In genomic region chr21:31559368-31560119, GRCh38 we compare ENCODE assay signal across 8 cellular contexts.
DNase-seq lines count a peak whose midpoint lies in the region; ATAC-seq and TF ChIP-seq lines count a peak whose summit lies in the region.

No MANE protein-coding gene starts in this region.

- intact Hi-C loops in Caco-2 (cut with micrococcal nuclease; ENCODE audit: unreplicated experiment): loop anchor here (5.0 kb wide), 1 partner anchor 57 kb away; no protein-coding TSS in a partner anchor
- intact Hi-C loops in testis (cut with DNase I; ENCODE audit: low total_unique reads): no loop called here

- POLR2A ChIA-PET in Caco-2 (lab: Charles Lee): interaction anchor here (0.6 to 1.1 kb wide), 7 partner anchors 53 to 903 kb away, joined by 3 to 13 read pairs (median 4); no protein-coding TSS in a partner anchor

- no peak for TF ChIP-seq CTCF in Caco-2 (IDR thresholded peaks at IDR 0.05; ENCODE audit: insufficient read depth in 1 of 2, low read depth in 1 of 2, low read length in 1 of 2, severe bottlenecking in 1 of 2, unreplicated experiment in 1 of 2)
- no peak for TF ChIP-seq CTCF in osteocyte (IDR thresholded peaks at IDR 0.05)
- TF ChIP-seq CTCF in testis (IDR thresholded peaks at IDR 0.05): no peak

- H3K27ac Mint-ChIP-seq in Caco-2 (ENCODE audit: unreplicated experiment) (peak overlapping the region; percentile 58), osteocyte (ENCODE audit: unreplicated experiment) (peak overlapping the region; percentile 4)
- H3K27ac Mint-ChIP-seq in activated naive CD4-positive, alpha-beta T cell treated with anti-CD3 and anti-CD28 coated beads, Interleukin-2, amount 10 ng/mL, durations not matched to agents 7 days and 5 days: peak overlapping the region; percentile 89

- H3K9me3 Mint-ChIP-seq in Caco-2 (ENCODE audit: unreplicated experiment) (no peaks in the 10 kb centered on the region), osteocyte (ENCODE audit: unreplicated experiment) (no peaks in the 10 kb centered on the region)
- H3K9me3 Mint-ChIP-seq in activated naive CD4-positive, alpha-beta T cell treated with anti-CD3 and anti-CD28 coated beads, Interleukin-2, amount 10 ng/mL, durations not matched to agents 7 days and 5 days: no peaks in the 10 kb centered on the region

- CTCF ChIA-PET in Caco-2 (lab: Charles Lee): interaction anchor here (0.6 to 1.7 kb wide), 12 partner anchors 11 to 482 kb away, joined by 3 to 18 read pairs (median 5); no protein-coding TSS in a partner anchor
- CTCF ChIA-PET in activated naive CD4-positive, alpha-beta T cell treated with anti-CD3 and anti-CD28 coated beads, Interleukin-2, amount 10 ng/mL, durations not matched to agents 7 days and 5 days (lab: Charles Lee): interaction anchor here (0.9 to 2.6 kb wide), 10 partner anchors 11 to 460 kb away, joined by 3 to 12 read pairs (median 4); no protein-coding TSS in a partner anchor

- H3K36me3 ChIP-seq in Caco-2 (ENCODE audit: control insufficient read depth, insufficient read depth, low read length): no peaks in the 10 kb centered on the region
- H3K36me3 ChIP-seq in testis (ENCODE audit: low read depth, missing control alignments): no peaks in the 10 kb centered on the region

- H3K27me3 ChIP-seq in Caco-2 (replicated peaks; ENCODE audit: control insufficient read depth, insufficient read depth, low read length) (no peaks in the 10 kb centered on the region; the same call in 1 of the 2 replicates), testis (no peaks in the 10 kb centered on the region)

- H3K4me1 Mint-ChIP-seq in Caco-2 (ENCODE audit: low read depth, unreplicated experiment) (no peaks in the 10 kb centered on the region), osteocyte (ENCODE audit: unreplicated experiment) (peaks cover 33% of the 10 kb centered on the region)
- peaks cover 45% of the 10 kb centered on the region for H3K4me1 Mint-ChIP-seq in activated naive CD4-positive, alpha-beta T cell treated with anti-CD3 and anti-CD28 coated beads, Interleukin-2, amount 10 ng/mL, durations not matched to agents 7 days and 5 days

- no peak for TF ChIP-seq RAD21 in Ishikawa (IDR thresholded peaks at IDR 0.05; ENCODE audit: low read depth)

- peak; percentile 97 to 98 for DNase-seq in Caco-2
- peak; percentile 53 for DNase-seq in SHP77 treated with DMSO at 0.1 percent for 48 hours (lab: John Stamatoyannopoulos, UW)
- peak; percentile 96 for DNase-seq in activated naive CD4-positive, alpha-beta T cell treated with anti-CD3 and anti-CD28 coated beads, Interleukin-2, amount 10 ng/mL, durations not matched to agents 7 days and 5 days
- peak; percentile 97 for DNase-seq in germinal center (ENCODE audit: low spot score)
- peak; percentile 98 for DNase-seq in osteocyte (ENCODE audit: extremely low spot score, unreplicated experiment)
- DNase-seq in testis: peak; percentile 98

- 3 to 5% methylated on average over 40 to 52 of the region's 54 CpGs for WGBS in testis, 2 donors

- peak overlapping the region in 1 of 2 donors; percentile 87 for H3K27ac ChIP-seq in testis

- H3K4me3 ChIP-seq in Caco-2 (ENCODE audit: low read depth, low read length) (peak overlapping the region; percentile 68), testis (peak overlapping the region; percentile 77 to 80)

- BruUV-seq in Caco-2 (replicated peaks; lab: Mats Ljungman, UMichigan): TSS peak; percentile 85

- H3K27me3 Mint-ChIP-seq in Caco-2 (ENCODE audit: insufficient read depth, unreplicated experiment) (peaks cover 5% of the 10 kb centered on the region), osteocyte (ENCODE audit: unreplicated experiment) (no peaks in the 10 kb centered on the region)
- H3K27me3 Mint-ChIP-seq in activated naive CD4-positive, alpha-beta T cell treated with anti-CD3 and anti-CD28 coated beads, Interleukin-2, amount 10 ng/mL, durations not matched to agents 7 days and 5 days: peaks cover 36% of the 10 kb centered on the region

- H3K36me3 Mint-ChIP-seq in Caco-2 (ENCODE audit: insufficient read depth, unreplicated experiment): peaks cover 7% of the 10 kb centered on the region
- peaks cover 26% of the 10 kb centered on the region for H3K36me3 Mint-ChIP-seq in activated naive CD4-positive, alpha-beta T cell treated with anti-CD3 and anti-CD28 coated beads, Interleukin-2, amount 10 ng/mL, durations not matched to agents 7 days and 5 days
- H3K36me3 Mint-ChIP-seq in osteocyte (ENCODE audit: unreplicated experiment): no peaks in the 10 kb centered on the region

- H3K4me3 Mint-ChIP-seq in Caco-2 (ENCODE audit: unreplicated experiment) (peak overlapping the region; percentile 77), osteocyte (ENCODE audit: unreplicated experiment) (peak overlapping the region; percentile 85)
- peak overlapping the region; percentile 86 for H3K4me3 Mint-ChIP-seq in activated naive CD4-positive, alpha-beta T cell treated with anti-CD3 and anti-CD28 coated beads, Interleukin-2, amount 10 ng/mL, durations not matched to agents 7 days and 5 days

- H3K9me3 ChIP-seq in Caco-2 (no peaks in the 10 kb centered on the region), testis (no peaks in the 10 kb centered on the region)

- no peak for TF ChIP-seq EP300 in Ishikawa (IDR thresholded peaks at IDR 0.05; ENCODE audit: borderline replicate concordance)

- peak; percentile 78 for ATAC-seq in GM21515 (IDR thresholded peaks at IDR 0.05; ENCODE audit: unreplicated experiment)

- peaks cover 9% of the 10 kb centered on the region; the same call in 1 of the 2 replicates for H3K4me1 ChIP-seq in Caco-2
- peaks cover 26% of the 10 kb centered on the region for H3K4me1 ChIP-seq in testis

- TF ChIP-seq POLR2A in testis (IDR thresholded peaks at IDR 0.05): no peak

TF ChIP-seq in Ishikawa, 13 proteins besides CTCF, POLR2A, EP300 and RAD21:
- TF ChIP-seq ZBTB7A (IDR thresholded peaks at IDR 0.05; ENCODE audit: low read depth) (0 out of 2 replicates have a peak, but pooled peaks have one; percentile 43), TCF12 (IDR thresholded peaks at IDR 0.05; ENCODE audit: low read depth) (no peak), YY1 (IDR thresholded peaks at IDR 0.05; ENCODE audit: low read depth) (no peak)

Comparison
In these comparisons a context has a peak if more than half of its experiments do, and no peak if none do; other contexts are left out.
1. H3K27ac Mint-ChIP-seq: peak in every context shown above with its lines; median percentile 89 in activated naive CD4-positive, alpha-beta T cell treated with anti-CD3 and anti-CD28 coated beads, Interleukin-2, amount 10 ng/mL, durations not matched to agents 7 days and 5 days; 58 in Caco-2; 4 in osteocyte.